Comparison of ENCODE assay signal across 1 cellular context in genomic region chr6:51098246-51098645, GRCh38.
A peak's percentile ranks its signal among the peaks of the same experiment; 100 is the strongest.
TF ChIP-seq lines count a peak whose summit lies in the region.

No MANE protein-coding gene starts in this region.

TF ChIP-seq in liver, 16 proteins besides CTCF, POLR2A, EP300 and RAD21 (continued from another document):
- no peak for TF ChIP-seq REST (IDR thresholded peaks at IDR 0.05)
- peak; percentile 63 to 64 for TF ChIP-seq HNF4A (conservative IDR thresholded peaks at IDR 0.05)
- TF ChIP-seq HNF4G (IDR thresholded peaks at IDR 0.05) = peak; percentile 29
- peak in 1 of 2 donors; percentile 36 for TF ChIP-seq RXRA (IDR thresholded peaks at IDR 0.05)
- TF ChIP-seq SP1 (IDR thresholded peaks at IDR 0.05) = peak; percentile 44
- TF ChIP-seq NR2F2 (IDR thresholded peaks at IDR 0.05) = peak; percentile 18
